Comparison of ENCODE assay signal across 27 cellular contexts in the genomic region with DNA sequence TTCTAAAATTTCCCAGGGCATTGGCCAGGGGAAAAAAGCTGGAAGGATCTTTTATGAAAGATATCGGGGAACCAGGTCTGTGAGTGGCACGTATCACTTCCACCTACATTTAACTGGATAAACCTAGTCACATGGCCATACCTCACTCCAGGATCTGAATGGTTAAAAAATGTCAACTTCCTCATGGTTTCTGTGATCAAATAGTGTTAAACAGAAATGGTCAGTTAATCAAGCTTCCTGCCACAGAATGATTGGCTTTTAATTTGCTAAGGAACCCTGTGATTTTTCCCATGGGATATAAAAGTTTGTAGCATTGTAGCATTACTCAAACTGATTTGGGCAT.
"Had no signal": no experiment of that assay in that cellular context is flagged by ENCODE, and none has a peak within 500 bp of the region (broad histone marks: within the 10 kb centered on the region; RNA-seq: fewer than 3 reads in every experiment).

No MANE protein-coding gene starts in this region.

- DNase-seq: activated CD4-positive, alpha-beta T cell treated with anti-CD3 and anti-CD28 coated beads, Interleukin-2, amount 10 ng/mL, durations not matched to agents 7 days and 5 days; activated CD4-positive, CD25-positive, alpha-beta regulatory T cell treated with anti-CD3 and anti-CD28 coated beads, Interleukin-2, amount 50 U/mL, for 72 hours; activated CD8-positive, alpha-beta memory T cell treated with anti-CD3 and anti-CD28 coated beads, Interleukin-2, amount 10 ng/mL, durations not matched to agents 7 days and 5 days; activated CD8-positive, alpha-beta T cell treated with anti-CD3 and anti-CD28 coated beads for 36 hours; activated effector memory CD4-positive, alpha-beta T cell treated with anti-CD3 and anti-CD28 coated beads, Interleukin-2, amount 50 U/mL, for 16 hours; activated naive CD4-positive, alpha-beta T cell treated with anti-CD3 and anti-CD28 coated beads, Interleukin-2, amount 10 ng/mL, durations not matched to agents 7 days and 5 days; activated T-cell treated with anti-CD3 and anti-CD28 coated beads for 4 hours; amygdala; dermis blood vessel endothelial cell; effector CD8-positive, alpha-beta T cell; gastrocnemius medialis; head of caudate nucleus; natural killer cell; right cardiac atrium; stimulated activated CD4-positive, alpha-beta T cell treated with anti-CD3 and anti-CD28 coated beads, Interleukin-2, amount 100 ng/mL, for 24 hours; stomach; T-cell had no signal

- H3K4me1 Mint-ChIP-seq: activated CD4-positive, alpha-beta T cell treated with anti-CD3 and anti-CD28 coated beads, Interleukin-2, amount 10 ng/mL, durations not matched to agents 7 days and 5 days; activated CD8-positive, alpha-beta memory T cell treated with anti-CD3 and anti-CD28 coated beads, Interleukin-2, amount 10 ng/mL, durations not matched to agents 7 days and 5 days; activated naive CD4-positive, alpha-beta T cell treated with anti-CD3 and anti-CD28 coated beads, Interleukin-2, amount 10 ng/mL, durations not matched to agents 7 days and 5 days; memory B cell; natural killer cell; stimulated activated effector memory CD8-positive, alpha-beta T cell treated with anti-CD3 and anti-CD28 coated beads, Interleukin-12 subunit alpha, Interleukin-12 subunit beta, amount 100 ng/mL, for 72 hours; T-cell had no signal

- H3K27me3 ChIP-seq: esophagus muscularis mucosa, gastrocnemius medialis, stomach, suprapubic skin, tibial nerve had no signal

- H3K9me3 ChIP-seq: esophagus muscularis mucosa, gastrocnemius medialis, stomach, suprapubic skin, tibial nerve had no signal

- H3K4me3 ChIP-seq: esophagus muscularis mucosa, gastrocnemius medialis, skin epidermis, stomach, suprapubic skin, tibial nerve had no signal

- ATAC-seq: activated CD8-positive, alpha-beta memory T cell treated with anti-CD3 and anti-CD28 coated beads, Interleukin-2, amount 10 ng/mL, durations not matched to agents 7 days and 5 days; activated CD8-positive, alpha-beta T cell treated with anti-CD3 and anti-CD28 coated beads for 36 hours; gastrocnemius medialis; natural killer cell; stimulated activated effector memory CD8-positive, alpha-beta T cell treated with anti-CD3 and anti-CD28 coated beads, Interleukin-12 subunit alpha, Interleukin-12 subunit beta, amount 100 ng/mL, for 72 hours; T-cell had no signal

- H3K36me3 ChIP-seq: esophagus muscularis mucosa, gastrocnemius medialis, stomach, suprapubic skin, tibial nerve had no signal

- H3K9me3 Mint-ChIP-seq: activated CD4-positive, alpha-beta T cell treated with anti-CD3 and anti-CD28 coated beads, Interleukin-2, amount 10 ng/mL, durations not matched to agents 7 days and 5 days; activated CD8-positive, alpha-beta T cell treated with anti-CD3 and anti-CD28 coated beads for 36 hours; activated naive CD4-positive, alpha-beta T cell treated with anti-CD3 and anti-CD28 coated beads, Interleukin-2, amount 10 ng/mL, durations not matched to agents 7 days and 5 days; memory B cell; stimulated activated effector memory CD8-positive, alpha-beta T cell treated with anti-CD3 and anti-CD28 coated beads, Interleukin-12 subunit alpha, Interleukin-12 subunit beta, amount 100 ng/mL, for 72 hours; T-cell; T-helper 2 cell treated with Interferon-gamma antibody and Interleukin-4, amounts not matched to agents 5 μg/mL and 100 μg/mL, for 36 hours had no signal

- H3K4me3 Mint-ChIP-seq: activated CD4-positive, alpha-beta T cell treated with anti-CD3 and anti-CD28 coated beads, Interleukin-2, amount 10 ng/mL, durations not matched to agents 7 days and 5 days; activated CD8-positive, alpha-beta memory T cell treated with anti-CD3 and anti-CD28 coated beads, Interleukin-2, amount 10 ng/mL, durations not matched to agents 7 days and 5 days; activated CD8-positive, alpha-beta T cell treated with anti-CD3 and anti-CD28 coated beads for 36 hours; activated naive CD4-positive, alpha-beta T cell treated with anti-CD3 and anti-CD28 coated beads, Interleukin-2, amount 10 ng/mL, durations not matched to agents 7 days and 5 days; memory B cell; natural killer cell; stimulated activated effector memory CD8-positive, alpha-beta T cell treated with anti-CD3 and anti-CD28 coated beads, Interleukin-12 subunit alpha, Interleukin-12 subunit beta, amount 100 ng/mL, for 72 hours; T-cell; T-helper 2 cell treated with Interferon-gamma antibody and Interleukin-4, amounts not matched to agents 5 μg/mL and 100 μg/mL, for 36 hours had no signal

- H3K27ac Mint-ChIP-seq: activated CD4-positive, alpha-beta T cell treated with anti-CD3 and anti-CD28 coated beads, Interleukin-2, amount 10 ng/mL, durations not matched to agents 7 days and 5 days; activated CD8-positive, alpha-beta memory T cell treated with anti-CD3 and anti-CD28 coated beads, Interleukin-2, amount 10 ng/mL, durations not matched to agents 7 days and 5 days; activated CD8-positive, alpha-beta T cell treated with anti-CD3 and anti-CD28 coated beads for 36 hours; activated naive CD4-positive, alpha-beta T cell treated with anti-CD3 and anti-CD28 coated beads, Interleukin-2, amount 10 ng/mL, durations not matched to agents 7 days and 5 days; memory B cell; natural killer cell; stimulated activated effector memory CD8-positive, alpha-beta T cell treated with anti-CD3 and anti-CD28 coated beads, Interleukin-12 subunit alpha, Interleukin-12 subunit beta, amount 100 ng/mL, for 72 hours; T-cell; T-helper 2 cell treated with Interferon-gamma antibody and Interleukin-4, amounts not matched to agents 5 μg/mL and 100 μg/mL, for 36 hours had no signal

- FAIRE-seq: endothelial cell of umbilical vein, islet of Langerhans had no signal

- H3K36me3 Mint-ChIP-seq: activated CD8-positive, alpha-beta memory T cell treated with anti-CD3 and anti-CD28 coated beads, Interleukin-2, amount 10 ng/mL, durations not matched to agents 7 days and 5 days; activated naive CD4-positive, alpha-beta T cell treated with anti-CD3 and anti-CD28 coated beads, Interleukin-2, amount 10 ng/mL, durations not matched to agents 7 days and 5 days; memory B cell; natural killer cell; stimulated activated effector memory CD8-positive, alpha-beta T cell treated with anti-CD3 and anti-CD28 coated beads, Interleukin-12 subunit alpha, Interleukin-12 subunit beta, amount 100 ng/mL, for 72 hours; T-cell had no signal

- H3K4me1 ChIP-seq: gastrocnemius medialis, stomach, suprapubic skin had no signal

- H3K27me3 Mint-ChIP-seq: activated CD4-positive, alpha-beta T cell treated with anti-CD3 and anti-CD28 coated beads, Interleukin-2, amount 10 ng/mL, durations not matched to agents 7 days and 5 days; activated naive CD4-positive, alpha-beta T cell treated with anti-CD3 and anti-CD28 coated beads, Interleukin-2, amount 10 ng/mL, durations not matched to agents 7 days and 5 days; memory B cell had no signal

- H3K27ac ChIP-seq: esophagus muscularis mucosa, gastrocnemius medialis, skin epidermis, stomach, suprapubic skin, tibial nerve, VCaP had no signal
